ENCODE assay signal across 9 cellular contexts in the genomic region with DNA sequence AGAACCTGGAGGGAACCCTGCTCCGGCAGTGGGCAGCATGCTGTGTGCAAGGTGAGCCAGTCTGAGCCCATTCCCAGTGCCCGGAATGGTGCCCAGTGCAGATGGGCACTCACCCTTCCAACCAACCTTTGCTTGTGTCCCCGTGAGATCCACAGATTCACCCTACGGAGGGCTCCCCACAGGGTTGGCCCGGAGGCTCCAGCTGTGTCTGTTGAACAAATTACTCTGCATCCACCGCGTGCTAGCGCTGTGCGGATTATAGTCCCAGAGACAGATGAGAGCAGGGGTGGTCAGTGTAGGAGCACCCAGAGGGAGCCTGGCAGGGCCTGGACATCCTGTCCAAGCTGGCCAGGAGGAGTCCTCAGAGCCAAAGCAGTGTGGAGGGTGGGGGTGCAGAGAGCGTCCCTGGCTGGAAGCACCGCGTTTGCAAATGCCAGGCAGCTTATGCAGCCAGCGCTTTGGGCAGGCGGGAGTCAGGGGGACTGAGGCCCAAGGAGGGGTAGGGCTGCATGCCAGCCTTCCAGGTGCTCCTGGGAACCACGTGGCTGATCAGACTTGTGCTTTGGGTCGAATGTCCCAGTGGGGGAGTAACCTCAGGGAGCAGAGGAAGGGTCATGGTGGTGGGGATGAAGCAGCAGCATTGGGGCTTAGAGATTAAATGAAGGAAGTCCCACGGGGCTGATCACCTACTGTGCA.
A peak's percentile ranks its signal among the peaks of the same experiment; 100 is the strongest.
DNase-seq lines count a peak whose midpoint lies in the region; ATAC-seq and TF ChIP-seq lines count a peak whose summit lies in the region.
"Had no signal": no experiment of that assay in that cellular context is flagged by ENCODE, and none has a peak within 500 bp of the region (broad histone marks: within the 10 kb centered on the region; RNA-seq: fewer than 3 reads in every experiment).

No MANE protein-coding gene starts in this region.

- no peak for TF ChIP-seq CTCF in natural killer cell (IDR thresholded peaks at IDR 0.05)

- H3K36me3 ChIP-seq in aorta (ENCODE audit: control insufficient read depth in 1 of 2, insufficient read depth in 2 of 2, low read length in 1 of 2): no peaks in the 10 kb centered on the region
- H3K36me3 ChIP-seq: prostate gland had no signal

- H3K27ac ChIP-seq in aorta (ENCODE audit: low read depth in 1 of 2, low read length in 2 of 2): no peak overlapping the region
- H3K27ac ChIP-seq: prostate gland had no signal

- H3K36me3 Mint-ChIP-seq in natural killer cell: no peaks in the 10 kb centered on the region

- H3K27ac Mint-ChIP-seq in natural killer cell: no peak overlapping the region

- no peaks in the 10 kb centered on the region for H3K4me1 ChIP-seq in aorta (ENCODE audit: control insufficient read depth in 1 of 2, insufficient read depth in 2 of 2, low read length in 2 of 2)
- H3K4me1 ChIP-seq: prostate gland had no signal

- peak; percentile 1 for DNase-seq in stimulated activated CD4-positive, alpha-beta T cell treated with anti-CD3 and anti-CD28 coated beads, Interleukin-1b, Interleukin-23, amount 100 ng/mL, for 48 hours
- no peak for DNase-seq in stimulated activated CD4-positive, alpha-beta T cell treated with anti-CD3 and anti-CD28 coated beads, Interleukin-4, amount 100 ng/mL, for 4 hours
- DNase-seq in cerebellar cortex (ENCODE audit: low spot score) (peak; percentile 35), natural killer cell (peak; percentile 13), aorta (peak; percentile 45 to 72)
- DNase-seq in stimulated activated naive CD4-positive, alpha-beta T cell treated with Interleukin-2 at 50 U/mL for 16 hours (lab: John Stamatoyannopoulos, UW): no peak

- no peaks in the 10 kb centered on the region for H3K9me3 Mint-ChIP-seq in natural killer cell

- H3K27me3 ChIP-seq in aorta (ENCODE audit: control insufficient read depth in 1 of 2, insufficient read depth in 2 of 2, low read length in 1 of 2): no peaks in the 10 kb centered on the region

- peaks cover 22 to 27% of the 10 kb centered on the region in 2 donors for H3K27me3 Mint-ChIP-seq in natural killer cell (ENCODE audit: low read depth in 2 of 2)

- H3K4me3 ChIP-seq in aorta (ENCODE audit: low read length in 2 of 2): no peak overlapping the region
- H3K4me3 ChIP-seq: prostate gland had no signal

- no peaks in the 10 kb centered on the region for H3K9me3 ChIP-seq in aorta (ENCODE audit: control insufficient read depth, low read length)
- H3K9me3 ChIP-seq: prostate gland had no signal

- peaks cover 0 to 5% of the 10 kb centered on the region in 2 donors for H3K4me1 Mint-ChIP-seq in natural killer cell

- H3K4me3 Mint-ChIP-seq in natural killer cell: no peak overlapping the region

- 55 to 66% methylated on average over 17 of the region's 17 CpGs for WGBS in aorta, 2 donors

- intact Hi-C loops in natural killer cell (cut with micrococcal nuclease): no loop called here
- intact Hi-C loops in aorta (cut with DNase I): no loop called here

- ATAC-seq in natural killer cell: no peak
- no peak for ATAC-seq in aorta (ENCODE audit: low FRiP score)
- ATAC-seq in GM21825 (IDR thresholded peaks at IDR 0.05; ENCODE audit: unreplicated experiment): no peak
- ATAC-seq in HG02798 (IDR thresholded peaks at IDR 0.05; ENCODE audit: poor library complexity, unreplicated experiment): no peak

Comparison
In these comparisons a context has a peak if more than half of its experiments do, and no peak if none do; other contexts are left out.
1. DNase-seq: peak in stimulated activated CD4-positive, alpha-beta T cell treated with anti-CD3 and anti-CD28 coated beads, Interleukin-1b, Interleukin-23, amount 100 ng/mL, for 48 hours (single experiment), cerebellar cortex (single experiment), natural killer cell (single experiment) and aorta (2 of 2); none in stimulated activated CD4-positive, alpha-beta T cell treated with anti-CD3 and anti-CD28 coated beads, Interleukin-4, amount 100 ng/mL, for 4 hours (0 of 2) and stimulated activated naive CD4-positive, alpha-beta T cell treated with Interleukin-2 at 50 U/mL for 16 hours (single experiment).